Comparison of ENCODE assay signal across 14 cellular contexts in the genomic region with DNA sequence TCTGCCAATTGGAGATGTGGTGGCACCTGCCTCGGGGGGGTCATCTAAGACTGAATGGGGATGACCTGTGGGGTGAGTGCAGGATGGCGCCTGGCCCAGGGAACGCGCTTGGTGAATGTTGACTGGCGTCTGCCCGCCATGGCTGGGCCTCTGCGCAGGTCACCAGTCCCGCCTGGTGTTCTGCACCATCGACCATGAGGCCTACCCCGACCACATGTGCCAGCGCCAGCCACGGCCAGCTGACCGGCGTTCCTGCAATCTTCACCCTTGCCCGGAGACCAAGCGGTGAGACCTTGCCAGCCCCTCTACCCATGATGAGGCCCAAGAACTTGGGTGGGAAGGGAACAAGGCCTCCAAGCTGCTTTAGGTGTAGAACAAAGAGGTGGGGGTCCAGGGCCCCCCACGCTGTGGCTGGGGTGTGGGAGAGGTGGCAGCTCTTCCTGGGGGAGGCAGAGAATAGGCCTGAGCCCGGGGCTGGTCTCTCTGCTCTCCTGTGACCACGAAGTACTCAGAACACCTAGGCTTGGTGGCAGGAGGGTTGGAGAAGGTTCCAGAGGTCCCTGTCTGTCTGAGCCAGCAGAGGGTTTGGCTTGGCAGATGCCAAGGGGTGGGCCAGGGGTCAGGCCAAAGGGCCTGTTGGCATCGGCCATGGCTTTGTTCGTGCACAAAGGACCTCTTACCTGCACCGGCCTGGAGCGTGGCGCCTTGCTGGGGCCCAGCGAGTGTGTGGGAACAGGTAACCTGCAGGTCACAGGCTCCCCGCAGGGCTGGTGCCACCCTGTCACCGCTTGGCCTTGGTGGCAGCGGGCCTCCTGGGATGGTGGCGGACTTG.
"Had no signal": no experiment of that assay in that cellular context is flagged by ENCODE, and none has a peak within 500 bp of the region (broad histone marks: within the 10 kb centered on the region; RNA-seq: fewer than 3 reads in every experiment).

No MANE protein-coding gene starts in this region.

- H3K36me3 ChIP-seq: heart right ventricle, left lung, neutrophil, upper lobe of left lung, vagina had no signal

- H3K9me3 ChIP-seq: heart right ventricle, left lung, neutrophil, tibial artery, upper lobe of left lung, vagina had no signal

- DNase-seq: effector memory CD4-positive, alpha-beta T cell; heart right ventricle; hypothalamus; mesendoderm; naive thymus-derived CD4-positive, alpha-beta T cell; nephron progenitor cell; stimulated activated CD4-positive, alpha-beta T cell treated with anti-CD3 and anti-CD28 coated beads, Interleukin-4, amount 100 ng/mL, for 24 hours had no signal

- ATAC-seq: esophagus mucosa, left lung had no signal

- H3K27ac ChIP-seq: heart right ventricle, left lung, neutrophil, tibial artery, upper lobe of left lung, vagina had no signal

- H3K4me3 ChIP-seq: heart right ventricle, left lung, smooth muscle cell, tibial artery, upper lobe of left lung, vagina had no signal

- H3K4me1 ChIP-seq: heart right ventricle, left lung, tibial artery, upper lobe of left lung, vagina had no signal

- H3K27me3 ChIP-seq: heart right ventricle, left lung, neutrophil, tibial artery, upper lobe of left lung, vagina had no signal
